Comparison of ENCODE assay signal across 8 cellular contexts in the genomic region with DNA sequence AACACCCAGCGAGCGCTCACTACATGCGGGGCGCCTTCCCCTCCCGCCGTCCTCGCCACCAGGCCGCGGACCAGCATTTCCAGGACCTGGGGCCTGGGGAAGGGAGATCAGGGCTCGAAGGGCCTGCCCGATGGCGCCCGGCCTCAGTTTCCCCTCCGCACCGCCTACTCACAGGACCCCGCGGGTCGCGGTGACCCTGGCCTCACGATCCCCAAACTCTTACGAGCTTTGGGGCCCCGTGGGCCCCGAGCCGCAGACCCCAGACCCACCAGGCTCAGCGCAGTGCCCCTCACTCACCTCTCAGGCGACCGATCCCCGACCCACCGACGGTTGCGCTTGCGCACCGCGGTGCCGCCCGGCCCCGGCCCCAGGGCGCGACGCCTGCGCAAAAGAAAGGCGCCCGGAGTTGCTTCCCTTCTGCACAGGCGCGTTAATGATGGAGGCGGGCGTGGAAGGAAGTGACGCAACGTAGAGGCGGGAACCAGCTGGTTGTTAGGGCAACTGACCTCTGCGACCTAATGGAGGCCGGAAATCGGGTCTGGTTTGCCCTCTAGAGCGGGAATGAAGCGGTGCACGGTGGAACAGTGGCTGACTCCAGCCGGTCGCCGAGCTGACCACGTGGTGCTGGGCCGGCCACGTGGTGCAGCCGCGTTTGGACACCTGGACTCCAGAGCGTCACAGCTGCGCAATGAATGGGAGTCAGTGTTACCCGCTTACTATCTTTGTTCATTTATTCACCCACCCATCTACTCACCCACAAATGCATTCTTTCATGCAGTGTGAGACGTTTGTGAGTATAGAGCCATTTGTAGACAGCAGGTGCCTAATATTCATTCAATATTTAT. TPM values are rescaled to one million over a fixed set of nuclear protein-coding genes. Genes with fewer than 3 reads are reported as not detected.
DNase-seq lines count a peak whose midpoint lies in the region; FAIRE-seq and TF ChIP-seq lines count a peak whose summit lies in the region.

A gene with protein sequence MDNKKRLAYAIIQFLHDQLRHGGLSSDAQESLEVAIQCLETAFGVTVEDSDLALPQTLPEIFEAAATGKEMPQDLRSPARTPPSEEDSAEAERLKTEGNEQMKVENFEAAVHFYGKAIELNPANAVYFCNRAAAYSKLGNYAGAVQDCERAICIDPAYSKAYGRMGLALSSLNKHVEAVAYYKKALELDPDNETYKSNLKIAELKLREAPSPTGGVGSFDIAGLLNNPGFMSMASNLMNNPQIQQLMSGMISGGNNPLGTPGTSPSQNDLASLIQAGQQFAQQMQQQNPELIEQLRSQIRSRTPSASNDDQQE (minus strand): TSS at position 338 of the 845 bp plus-strand sequence. CDS start 14,205 bp downstream, outside the sequence.

- H2BK5ac ChIP-seq in H9 (ENCODE audit: insufficient read length, low read length), result no peak within 1 kb of the TSS

- no peak within 1 kb of the TSS for H2BK120ac ChIP-seq in H9 (ENCODE audit: low read depth, low read length, poor library complexity, severe bottlenecking)

- H3K56ac ChIP-seq in H9 (ENCODE audit: insufficient read length, low read depth, low read length), result no peak within 1 kb of the TSS

- no peak within 1 kb of the TSS for H3K23ac ChIP-seq in H9 (ENCODE audit: insufficient read length, low read depth, low read length)

- no peak within 1 kb of the TSS for H2AFZ ChIP-seq in H9 (ENCODE audit: low read length)

- H3K9me3 ChIP-seq in H9 (ENCODE audit: control insufficient read depth, low read depth, low read length), result no peaks in the 10 kb centered on the region
- H3K9me3 ChIP-seq in MG63, result no peaks in the 10 kb centered on the region

- H3K27me3 Mint-ChIP-seq in H9 (ENCODE audit: low read depth) (no peaks in the 10 kb centered on the region; the same call in 1 of the 2 replicates), nephron (ENCODE audit: low read depth) (no peaks in the 10 kb centered on the region)
- H3K27me3 Mint-ChIP-seq in stimulated activated naive CD8-positive, alpha-beta T cell treated with anti-CD3 and anti-CD28 coated beads, Interleukin-15, Interleukin-2, amounts not matched to agents 100 ng/mL and 50 ng/mL, for 24 hours, result no peaks in the 10 kb centered on the region

- H3K79me1 ChIP-seq in H9 (ENCODE audit: insufficient read depth, low read depth, low read length, poor library complexity, severe bottlenecking), result peaks cover 13% of the 10 kb centered on the region

- H3K27ac ChIP-seq in H9 (ENCODE audit: insufficient read length, low read depth, low read length), result no peak within 1 kb of the TSS

- no peak within 1 kb of the TSS for H4K91ac ChIP-seq in H9 (ENCODE audit: insufficient read length, low read depth, low read length)

- H2AK5ac ChIP-seq in H9 (ENCODE audit: insufficient read length, low read length), result no peak within 1 kb of the TSS

- H2BK12ac ChIP-seq in H9 (ENCODE audit: insufficient read length, low read depth, low read length), result no peak within 1 kb of the TSS

- DNase-seq in H9 (peak; percentile 99), MG63 (peak; percentile 96), SHP77 treated with DMSO at 0.1 percent for 48 hours (lab: John Stamatoyannopoulos, UW) (peak; percentile 97), fibroblast of the aortic adventitia (ENCODE audit: low read depth) (peak; percentile 99)
- DNase-seq in activated effector memory CD4-positive, alpha-beta T cell treated with anti-CD3 and anti-CD28 coated beads, Interleukin-2, amount 50 U/mL, for 16 hours, result peak; percentile 99

- no peaks in the 10 kb centered on the region for H4K20me1 ChIP-seq in H9 (ENCODE audit: control insufficient read depth, insufficient read depth, insufficient read length)

- H3K27me3 ChIP-seq in H9 (ENCODE audit: insufficient read depth, low read length), result no peaks in the 10 kb centered on the region
- H3K27me3 ChIP-seq in MG63, result no peaks in the 10 kb centered on the region

- H3K9me3 Mint-ChIP-seq in H9, result peaks cover 0 to 4% of the 10 kb centered on the region in 2 experiments; a peak in 1 of 5 replicates
- H3K9me3 Mint-ChIP-seq in nephron, result no peaks in the 10 kb centered on the region
- no peaks in the 10 kb centered on the region for H3K9me3 Mint-ChIP-seq in stimulated activated naive CD8-positive, alpha-beta T cell treated with anti-CD3 and anti-CD28 coated beads, Interleukin-15, Interleukin-2, amounts not matched to agents 100 ng/mL and 50 ng/mL, for 24 hours

- no peak within 1 kb of the TSS for H2BK15ac ChIP-seq in H9 (ENCODE audit: low read depth, low read length)

- peaks cover 11% of the 10 kb centered on the region for H3K23me2 ChIP-seq in H9 (ENCODE audit: insufficient read length, low read depth, low read length, poor library complexity, severe bottlenecking)

- peak within 1 kb of the TSS; percentile 82 for H3K4me2 ChIP-seq in H9 (ENCODE audit: insufficient read depth, insufficient read length, low read length)

- H3K18ac ChIP-seq in H9 (ENCODE audit: insufficient read length, low read depth, low read length), result peak within 1 kb of the TSS; percentile 52

- H3K4ac ChIP-seq in H9 (ENCODE audit: low read depth, low read length), result no peak within 1 kb of the TSS

- peak within 1 kb of the TSS; percentile 57; the same call in 1 of the 2 replicates for H3K14ac ChIP-seq in H9 (ENCODE audit: insufficient read depth, low read length)

- H3K4me1 ChIP-seq in H9 (ENCODE audit: insufficient read depth, low read length), result no peaks in the 10 kb centered on the region

- peaks cover 13 to 36% (median 28%) of the 10 kb centered on the region in 3 experiments for H3K36me3 Mint-ChIP-seq in H9 (ENCODE audit: insufficient read depth in 1 of 3, low read depth in 3 of 3)
- H3K36me3 Mint-ChIP-seq in nephron (ENCODE audit: low read depth), result peaks cover 16% of the 10 kb centered on the region
- peaks cover 34% of the 10 kb centered on the region for H3K36me3 Mint-ChIP-seq in stimulated activated naive CD8-positive, alpha-beta T cell treated with anti-CD3 and anti-CD28 coated beads, Interleukin-15, Interleukin-2, amounts not matched to agents 100 ng/mL and 50 ng/mL, for 24 hours (ENCODE audit: low read depth)

- peaks cover 51% of the 10 kb centered on the region for H3K79me2 ChIP-seq in H9 (ENCODE audit: insufficient read depth, low read length)

- H2BK20ac ChIP-seq in H9 (ENCODE audit: low read depth, low read length, poor library complexity, severe bottlenecking), result no peak within 1 kb of the TSS

- H3K4me3 ChIP-seq in MG63, result peak within 1 kb of the TSS; percentile 96
- H3K4me3 ChIP-seq in fibroblast of the aortic adventitia (ENCODE audit: low read depth, low read length), result peak within 1 kb of the TSS; percentile 79

- no peak within 1 kb of the TSS for H3T11ph ChIP-seq in H9 (ENCODE audit: low read length)

- H3K4me1 Mint-ChIP-seq in H9 (peaks cover 14 to 32% of the 10 kb centered on the region in 2 experiments), nephron (peaks cover 55% of the 10 kb centered on the region)
- H3K4me1 Mint-ChIP-seq in stimulated activated naive CD8-positive, alpha-beta T cell treated with anti-CD3 and anti-CD28 coated beads, Interleukin-15, Interleukin-2, amounts not matched to agents 100 ng/mL and 50 ng/mL, for 24 hours (ENCODE audit: low read depth), result peaks cover 65% of the 10 kb centered on the region

- H3K36me3 ChIP-seq in MG63, result peaks cover 10% of the 10 kb centered on the region; the same call in 1 of the 2 replicates

- H4K5ac ChIP-seq in H9 (ENCODE audit: insufficient read length, low read depth, low read length), result no peak within 1 kb of the TSS

- H3K27ac Mint-ChIP-seq in H9 (peak within 1 kb of the TSS; percentile 65 to 96 (median 95); a peak in 6 of 7 replicates), nephron (peak within 1 kb of the TSS; percentile 95 to 99 (median 99))
- peak within 1 kb of the TSS; percentile 97 for H3K27ac Mint-ChIP-seq in stimulated activated naive CD8-positive, alpha-beta T cell treated with anti-CD3 and anti-CD28 coated beads, Interleukin-15, Interleukin-2, amounts not matched to agents 100 ng/mL and 50 ng/mL, for 24 hours

- no CpG with 5 or more reads among the region's 68 CpGs for WGBS in H9 (ENCODE audit: extremely low coverage, insufficient read length, low lambda C conversion rate)

- peak within 1 kb of the TSS; percentile 80 for H3K9ac ChIP-seq in H9 (ENCODE audit: extremely low read depth, insufficient read length, low read length)

- no peak within 1 kb of the TSS for H4K8ac ChIP-seq in H9 (replicated peaks; ENCODE audit: insufficient read length, low read depth, low read length)

- TF ChIP-seq CTCF in H9 (conservative IDR thresholded peaks at IDR 0.05) (peak; percentile 55), fibroblast of the aortic adventitia (IDR thresholded peaks at IDR 0.05; ENCODE audit: insufficient read depth, low read length) (peak; percentile 55), nephron (IDR thresholded peaks at IDR 0.05; ENCODE audit: unreplicated experiment in 3 of 3) (peak; percentile 51 to 55 (median 52))

- peak; percentile 98 for FAIRE-seq in G401.6 (lab: Jason Lieb, UNC)

- peak within 1 kb of the TSS; percentile 90 to 97 for H3K4me3 Mint-ChIP-seq in H9
- peak within 1 kb of the TSS; percentile 89 to 97 (median 95) for H3K4me3 Mint-ChIP-seq in nephron
- peak within 1 kb of the TSS; percentile 94 for H3K4me3 Mint-ChIP-seq in stimulated activated naive CD8-positive, alpha-beta T cell treated with anti-CD3 and anti-CD28 coated beads, Interleukin-15, Interleukin-2, amounts not matched to agents 100 ng/mL and 50 ng/mL, for 24 hours

RNA-seq across cellular contexts. Expression of the gene that starts here (rescaled TPM):
- total RNA-seq in H9 (2021) (102 TPM in 2 replicates), fibroblast of the aortic adventitia (ENCODE audit: low replicate concordance) (39.4 and 40.3 TPM in 2 replicates)
- 68.4 and 87.7 TPM in 2 replicates for total RNA-seq in MG63 (2014; rRNA removed; shearing (Covaris generic); ENCODE audit: low replicate concordance)
